ENCODE assay signal across 1 cellular context in the genomic region with DNA sequence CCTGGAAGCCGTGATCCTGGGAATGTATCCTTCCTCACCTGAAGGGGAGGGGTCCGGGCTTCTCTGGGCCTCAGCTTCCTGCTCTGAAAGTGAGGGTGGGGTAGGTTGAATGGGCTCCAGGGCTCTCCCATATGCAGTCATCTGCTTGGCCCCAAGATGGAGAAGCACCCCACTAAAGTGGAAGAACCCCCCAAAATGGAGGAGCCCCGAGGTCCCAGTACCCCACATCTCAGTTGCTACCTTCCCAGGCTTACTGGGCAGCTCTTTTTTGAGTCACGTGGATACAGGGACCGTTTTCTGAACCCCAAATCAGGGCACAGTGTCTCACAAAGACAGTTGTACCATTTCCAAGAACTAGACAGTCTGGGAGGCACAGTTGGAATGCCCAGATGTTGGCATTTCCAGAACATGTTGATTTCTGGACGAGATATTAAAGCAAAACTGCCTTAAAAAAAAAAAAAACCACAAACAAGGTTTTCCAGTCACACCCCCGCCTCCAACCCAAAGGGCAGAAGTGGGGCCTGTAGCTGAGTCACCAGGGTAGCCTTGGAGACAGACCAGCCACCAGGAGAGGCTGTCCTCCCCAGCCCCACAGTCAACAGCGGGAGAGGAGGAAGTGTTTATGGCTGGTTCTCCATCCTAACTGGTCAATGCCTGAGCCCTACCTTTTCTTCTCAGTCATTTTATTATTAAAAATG.
TF ChIP-seq lines count a peak whose summit lies in the region.

No MANE protein-coding gene starts in this region.

TF ChIP-seq in K562, 482 proteins besides CTCF, POLR2A, EP300 and RAD21 (continued from another document):
- TF ChIP-seq, protein P1, sequence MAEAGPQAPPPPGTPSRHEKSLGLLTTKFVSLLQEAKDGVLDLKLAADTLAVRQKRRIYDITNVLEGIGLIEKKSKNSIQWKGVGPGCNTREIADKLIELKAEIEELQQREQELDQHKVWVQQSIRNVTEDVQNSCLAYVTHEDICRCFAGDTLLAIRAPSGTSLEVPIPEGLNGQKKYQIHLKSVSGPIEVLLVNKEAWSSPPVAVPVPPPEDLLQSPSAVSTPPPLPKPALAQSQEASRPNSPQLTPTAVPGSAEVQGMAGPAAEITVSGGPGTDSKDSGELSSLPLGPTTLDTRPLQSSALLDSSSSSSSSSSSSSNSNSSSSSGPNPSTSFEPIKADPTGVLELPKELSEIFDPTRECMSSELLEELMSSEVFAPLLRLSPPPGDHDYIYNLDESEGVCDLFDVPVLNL (CRISPR knock-in tag; IDR thresholded peaks at IDR 0.05; ENCODE audit: low read depth): no peak
- TF ChIP-seq SREBF1 (IDR thresholded peaks at IDR 0.05; ENCODE audit: borderline replicate concordance, low read depth, low read length): no peak
